18 cellular contexts compared by ENCODE assay signal in genomic region chr12:108131657-108132126, GRCh38. TPM values are rescaled to one million over a fixed set of nuclear protein-coding genes. Genes with fewer than 3 reads are reported as not detected.
A peak's percentile ranks its signal among the peaks of the same experiment; 100 is the strongest.
DNase-seq lines count a peak whose midpoint lies in the region; ATAC-seq and TF ChIP-seq lines count a peak whose summit lies in the region.
"Had no signal": no experiment of that assay in that cellular context is flagged by ENCODE, and none has a peak within 500 bp of the region (broad histone marks: within the 10 kb centered on the region; RNA-seq: fewer than 3 reads in every experiment).

No MANE protein-coding gene starts in this region.

- H3K27ac ChIP-seq in gastroesophageal sphincter, result peak overlapping the region; percentile 31 to 93 (median 91)

- H3K36me3 ChIP-seq in gastroesophageal sphincter, result no peaks in the 10 kb centered on the region

- peak overlapping the region; percentile 24 to 87 (median 83) for H3K4me3 Mint-ChIP-seq in brain
- peak overlapping the region; percentile 87 for H3K4me3 Mint-ChIP-seq in type B pancreatic cell

- no peak for TF ChIP-seq CTCF in brain (conservative IDR thresholded peaks at IDR 0.05)
- TF ChIP-seq CTCF in gastroesophageal sphincter (IDR thresholded peaks at IDR 0.05), result no peak
- TF ChIP-seq CTCF in type B pancreatic cell (conservative IDR thresholded peaks at IDR 0.05), result no peak

- ATAC-seq in gastroesophageal sphincter, result peak; percentile 16
- no peak for ATAC-seq in GM18858 (IDR thresholded peaks at IDR 0.05; ENCODE audit: unreplicated experiment)

- POLR2A ChIA-PET in HEK293T (lab: Yijun Ruan, JAX), result no interaction called here

- WGBS in gastroesophageal sphincter (ENCODE audit: low coverage in 1 of 2), 2 donors, result 31 to 47% methylated on average over 5 of the region's 6 CpGs

- H3K27me3 ChIP-seq in gastroesophageal sphincter, result peaks cover 24% of the 10 kb centered on the region

- DNase-seq in NCI-H2196 (lab: John Stamatoyannopoulos, UW; ENCODE audit: unreplicated experiment) (peak; percentile 31), NCI-H2196 treated with DMSO at 0.1 percent for 48 hours (lab: John Stamatoyannopoulos, UW; ENCODE audit: unreplicated experiment) (no peak), type B pancreatic cell (ENCODE audit: extremely low spot score, unreplicated experiment) (no peak), NCI-H748 treated with DMSO at 0.1 percent for 48 hours (lab: John Stamatoyannopoulos, UW) (no peak), HEK293T (ENCODE audit: extremely low spot score) (no peak)
- DNase-seq: DMS153, EL, Kasumi-1, NCI-H1105 treated with DMSO at 0.1 percent for 48 hours, NCI-H2029 treated with DMSO at 0.1 percent for 48 hours, NCI-H446, OCI-M1, RPMI8226 had no signal

- no peak for TF ChIP-seq POLR2A in gastroesophageal sphincter (IDR thresholded peaks at IDR 0.05)

- CTCF ChIA-PET in HEK293T (lab: Yijun Ruan, JAX), result interaction anchor here (0.7 kb wide), 1 partner anchor 201 kb away, joined by 3 read pairs; no protein-coding TSS in a partner anchor

- peaks cover 42% of the 10 kb centered on the region for H3K27me3 Mint-ChIP-seq in brain
- peaks cover 76% of the 10 kb centered on the region for H3K27me3 Mint-ChIP-seq in type B pancreatic cell

- no peaks in the 10 kb centered on the region for H3K9me3 ChIP-seq in gastroesophageal sphincter

- H3K36me3 Mint-ChIP-seq in brain (no peaks in the 10 kb centered on the region), type B pancreatic cell (peaks cover 8% of the 10 kb centered on the region)
- H3K36me3 Mint-ChIP-seq: CD14-positive monocyte had no signal

- H3K4me1 Mint-ChIP-seq in brain (peaks cover 35% of the 10 kb centered on the region), type B pancreatic cell (ENCODE audit: unreplicated experiment) (peaks cover 21% of the 10 kb centered on the region)

- H3K27ac Mint-ChIP-seq in brain (peak overlapping the region in 3 of 5 experiments; percentile 20 to 72 (median 56)), type B pancreatic cell (no peak overlapping the region)
- H3K27ac Mint-ChIP-seq: CD14-positive monocyte had no signal

- TF ChIP-seq EP300 in gastroesophageal sphincter (IDR thresholded peaks at IDR 0.05), result no peak

- H3K4me3 ChIP-seq in gastroesophageal sphincter, result peak overlapping the region; percentile 9 to 76

- peaks cover 0 to 10% (median 0%) of the 10 kb centered on the region in 5 experiments for H3K9me3 Mint-ChIP-seq in brain
- no peaks in the 10 kb centered on the region for H3K9me3 Mint-ChIP-seq in type B pancreatic cell

- H3K4me1 ChIP-seq in gastroesophageal sphincter, result peaks cover 0 to 82% (median 3%) of the 10 kb centered on the region in 3 donors

TF ChIP-seq in HEK293T, 16 proteins besides CTCF, POLR2A, EP300 and RAD21:
- TF ChIP-seq TARDBP (IDR thresholded peaks at IDR 0.05) (no peak), ELF4 (IDR thresholded peaks at IDR 0.05) (no peak), L3MBTL2 (conservative IDR thresholded peaks at IDR 0.05) (no peak), FOXA1 (IDR thresholded peaks at IDR 0.05) (no peak), FOXK2 (IDR thresholded peaks at IDR 0.05) (no peak), SP1 (IDR thresholded peaks at IDR 0.05) (no peak), SUZ12 (IDR thresholded peaks at IDR 0.05) (no peak), NFRKB (IDR thresholded peaks at IDR 0.05) (no peak), PKNOX1 (IDR thresholded peaks at IDR 0.05) (no peak), BHLHE40 (IDR thresholded peaks at IDR 0.05; ENCODE audit: borderline replicate concordance) (no peak), FOXM1 (IDR thresholded peaks at IDR 0.05; ENCODE audit: borderline replicate concordance) (no peak), HDGF (IDR thresholded peaks at IDR 0.05; ENCODE audit: borderline replicate concordance) (no peak)

RNA-seq across cellular contexts. Expression of gene WSCD2, which starts 2.6 kb away (rescaled TPM):
- 3.4 TPM for polyA plus RNA-seq in brain (ENCODE audit: insufficient read depth, low read depth, low replicate concordance)
- total RNA-seq in gastroesophageal sphincter (10 to 100 TPM in 3 of 4 donors, 1 to 10 TPM in 1; 5.0 to 86.1 (median 31.6) TPM), type B pancreatic cell (ENCODE audit: low replicate concordance) (5.0 and 72.9 TPM in 2 replicates)
- total RNA-seq: HT-29 had no signal
- polyA plus RNA-seq: CD14-positive monocyte had no signal
